In genomic region chr10:63666836-63667383, GRCh38 we compare ENCODE assay signal across 12 cellular contexts.
DNase-seq lines count a peak whose midpoint lies in the region; ATAC-seq and TF ChIP-seq lines count a peak whose summit lies in the region.
"Had no signal": no experiment of that assay in that cellular context is flagged by ENCODE, and none has a peak within 500 bp of the region (broad histone marks: within the 10 kb centered on the region; RNA-seq: fewer than 3 reads in every experiment).

No MANE protein-coding gene starts in this region.

- H3K36me3 ChIP-seq in left lung = no peaks in the 10 kb centered on the region

- H3K9me3 ChIP-seq in left lung = no peaks in the 10 kb centered on the region

- ATAC-seq in GM21723 (IDR thresholded peaks at IDR 0.05; ENCODE audit: unreplicated experiment) = peak; percentile 86
- ATAC-seq in left lung = peak; percentile 45
- ATAC-seq in GM18873 (IDR thresholded peaks at IDR 0.05; ENCODE audit: low FRiP score, unreplicated experiment) = no peak

- DNase-seq in GM10266 (ENCODE audit: extremely low spot score) (peak; percentile 59), MV-4-11 (lab: John Stamatoyannopoulos, UW) (peak; percentile 24), left lung (no peak), SKM-1 treated with dmso at 0.1 percent for 144 hours (lab: John Stamatoyannopoulos, UW; ENCODE audit: unreplicated experiment) (no peak), NCI-H187 treated with DMSO at 0.1 percent for 48 hours (lab: John Stamatoyannopoulos, UW) (no peak)
- no peak for DNase-seq in central memory CD4-positive, alpha-beta T cell
- DNase-seq: activated effector memory CD4-positive, alpha-beta T cell treated with Interleukin-2 at 50 U/mL for 16 hours; NCI-H748 treated with DMSO at 0.1 percent for 48 hours; stimulated activated naive CD4-positive, alpha-beta T cell treated with Interleukin-2 at 50 U/mL for 16 hours had no signal

- intact Hi-C loops in left lung (cut with DNase I) = no loop called here

- no peak overlapping the region for H3K4me3 ChIP-seq in left lung
- H3K4me3 ChIP-seq: lung had no signal

- H3K27me3 ChIP-seq in left lung = no peaks in the 10 kb centered on the region

- H3K27ac ChIP-seq in left lung = peak overlapping the region in 1 of 2 donors; percentile 46

- H3K4me1 ChIP-seq in left lung = peaks cover 4 to 8% of the 10 kb centered on the region in 2 donors

- TF ChIP-seq CTCF in GM10266 (IDR thresholded peaks at IDR 0.05; ENCODE audit: control insufficient read depth, insufficient read depth, low read depth, missing control alignments) (no peak), left lung (IDR thresholded peaks at IDR 0.05) (no peak)

Comparison
In these comparisons a context has a peak if more than half of its experiments do, and no peak if none do; other contexts are left out.
1. DNase-seq: peak in GM10266 (single experiment) and MV-4-11 (single experiment); none in left lung (0 of 2), central memory CD4-positive, alpha-beta T cell (single experiment), SKM-1 treated with dmso at 0.1 percent for 144 hours (single experiment) and NCI-H187 treated with DMSO at 0.1 percent for 48 hours (single experiment).